In the genomic region with DNA sequence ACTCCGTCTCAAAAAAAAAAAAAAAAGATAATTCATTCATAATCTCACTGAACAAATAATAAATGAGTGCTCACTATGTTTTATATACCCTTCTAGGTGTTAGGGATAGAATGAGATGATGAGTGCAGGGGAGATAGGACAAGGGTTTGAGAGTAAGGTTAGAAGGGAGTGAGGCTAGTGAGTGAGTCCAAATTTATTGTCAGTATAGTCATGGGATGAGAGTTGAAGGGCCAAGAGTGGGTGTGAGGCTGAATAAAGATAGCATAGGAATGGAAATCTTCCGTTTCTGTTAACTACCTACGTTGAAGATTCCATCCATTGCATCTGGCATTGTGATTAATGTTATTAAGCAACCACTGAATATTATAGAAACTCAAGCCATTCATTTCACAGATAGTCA, we compare ENCODE assay signal across 20 cellular contexts. TPM values are rescaled to one million over a fixed set of nuclear protein-coding genes. Genes with fewer than 3 reads are reported as not detected.
DNase-seq lines count a peak whose midpoint lies in the region; ATAC-seq and TF ChIP-seq lines count a peak whose summit lies in the region.
"Had no signal": no experiment of that assay in that cellular context is flagged by ENCODE, and none has a peak within 500 bp of the region (broad histone marks: within the 10 kb centered on the region; RNA-seq: fewer than 3 reads in every experiment).

No MANE protein-coding gene starts in this region.

- H3K4me1 Mint-ChIP-seq in WTC11 (peaks cover 46% of the 10 kb centered on the region), endodermal cell (peaks cover 49% of the 10 kb centered on the region)

- H3K4me2 ChIP-seq in PC-3 (ENCODE audit: low read length), result no peak overlapping the region
- H3K4me2 ChIP-seq: PC-9 had no signal

- no peaks in the 10 kb centered on the region for H3F3A ChIP-seq in PC-3 (ENCODE audit: low read length, unreplicated experiment)

- H3K4me1 ChIP-seq in heart left ventricle, result peaks cover 4 to 99% (median 77%) of the 10 kb centered on the region in 12 donors
- peaks cover 11% of the 10 kb centered on the region for H3K4me1 ChIP-seq in endodermal cell (ENCODE audit: control insufficient read depth, insufficient read depth, low read length)
- peaks cover 29% of the 10 kb centered on the region for H3K4me1 ChIP-seq in PC-3 (ENCODE audit: insufficient read depth, low read length)
- H3K4me1 ChIP-seq: SJCRH30 had no signal

- TF ChIP-seq POLR2A in heart left ventricle (IDR thresholded peaks at IDR 0.05), result no peak

- DNase-seq in left ventricle myocardium superior (no peak), heart left ventricle (no peak), WTC11 (ENCODE audit: low spot score) (no peak), endodermal cell (no peak), NCI-H187 treated with DMSO at 0.1 percent for 48 hours (lab: John Stamatoyannopoulos, UW) (no peak), PC-3 (no peak)
- DNase-seq in effector CD4-positive, alpha-beta T cell, result no peak
- DNase-seq: 8988T; CD8-positive, alpha-beta memory T cell; DMS79; NCI-H1417; NCI-H2029 treated with DMSO at 0.1 percent for 48 hours; NCI-H2171 treated with DMSO at 0.1 percent for 48 hours; NCI-H748 treated with DMSO at 0.1 percent for 48 hours; PC-9; SJCRH30 had no signal

- peak; percentile 35 for ATAC-seq in left ventricle myocardium superior
- no peak for ATAC-seq in heart left ventricle
- no peak for ATAC-seq in WTC11
- ATAC-seq in PC-3, result no peak
- ATAC-seq in HG02763 (IDR thresholded peaks at IDR 0.05; ENCODE audit: unreplicated experiment), result no peak

- H3K36me3 ChIP-seq in heart left ventricle (no peaks in the 10 kb centered on the region), endodermal cell (ENCODE audit: control insufficient read depth, insufficient read depth, low read length) (no peaks in the 10 kb centered on the region), PC-3 (ENCODE audit: low read depth, low read length) (no peaks in the 10 kb centered on the region)
- H3K36me3 ChIP-seq: SJCRH30 had no signal

- H3K4me3 ChIP-seq in heart left ventricle, result no peak overlapping the region
- no peak overlapping the region for H3K4me3 ChIP-seq in endodermal cell (ENCODE audit: low read length)
- H3K4me3 ChIP-seq in PC-3 (ENCODE audit: low read length), result no peak overlapping the region
- H3K4me3 ChIP-seq: PC-9, SJCRH30 had no signal

- H3K9me3 Mint-ChIP-seq in WTC11 (no peaks in the 10 kb centered on the region), endodermal cell (no peaks in the 10 kb centered on the region)
- H3K9me3 Mint-ChIP-seq: CD8-positive, alpha-beta memory T cell had no signal

- peaks cover 38% of the 10 kb centered on the region for H4K20me1 ChIP-seq in PC-3 (ENCODE audit: low read length)

- intact Hi-C loops in left ventricle myocardium superior (cut with micrococcal nuclease) (no loop called here), heart left ventricle (cut with DNase I) (no loop called here), PC-3 (cut with micrococcal nuclease) (no loop called here)

- 55 to 64% (median 58%) methylated on average over 3 of the region's 3 CpGs for WGBS in heart left ventricle, 4 donors
- 100% methylated on average over 2 of the region's 3 CpGs; no CpG with 5 or more reads in 1 of the 2 experiments for WGBS in endodermal cell (ENCODE audit: insufficient coverage in 1 of 2, insufficient read length in 1 of 2), 2 experiments

- CTCF ChIA-PET in WTC11 (lab: Charles Lee) (interaction anchor here (2.2 kb wide), 1 partner anchor 75 kb away, joined by 13 read pairs; no protein-coding TSS in a partner anchor), PC-3 (lab: Charles Lee) (no interaction called here)

- H3K27me3 ChIP-seq in heart left ventricle, result no peaks in the 10 kb centered on the region
- no peaks in the 10 kb centered on the region for H3K27me3 ChIP-seq in endodermal cell (ENCODE audit: control insufficient read depth, insufficient read depth, low read length, poor library complexity, severe bottlenecking)
- no peaks in the 10 kb centered on the region for H3K27me3 ChIP-seq in PC-3 (ENCODE audit: low read length)
- H3K27me3 ChIP-seq: SJCRH30 had no signal

- BruUV-seq in PC-3 (replicated peaks; lab: Mats Ljungman, UMichigan), result no TSS peak

- H3K36me3 Mint-ChIP-seq in WTC11, result no peaks in the 10 kb centered on the region
- H3K36me3 Mint-ChIP-seq in endodermal cell (ENCODE audit: low read depth), result peaks cover 5% of the 10 kb centered on the region

- peaks cover 98% of the 10 kb centered on the region for H3K79me2 ChIP-seq in PC-3 (ENCODE audit: low read length)

- POLR2A ChIA-PET in WTC11 (lab: Charles Lee), result interaction anchor here (0.7 kb wide), 1 partner anchor 153 kb away, joined by 3 read pairs; no protein-coding TSS in a partner anchor
- POLR2A ChIA-PET in PC-3 (lab: Charles Lee; ENCODE audit: unreplicated experiment), result no interaction called here

- no peak overlapping the region for H2AFZ ChIP-seq in PC-3 (ENCODE audit: low read length)
- H2AFZ ChIP-seq: PC-9 had no signal

- peak overlapping the region; percentile 32 for H3K27ac Mint-ChIP-seq in WTC11
- peak overlapping the region; percentile 89 for H3K27ac Mint-ChIP-seq in endodermal cell

- no peaks in the 10 kb centered on the region for H3K9me3 ChIP-seq in heart left ventricle
- H3K9me3 ChIP-seq in endodermal cell (ENCODE audit: control insufficient read depth, low read length), result no peaks in the 10 kb centered on the region
- no peaks in the 10 kb centered on the region for H3K9me3 ChIP-seq in PC-3 (ENCODE audit: low read length)
- H3K9me3 ChIP-seq: SJCRH30 had no signal

- H3K27me3 Mint-ChIP-seq in WTC11 (ENCODE audit: low read depth) (no peaks in the 10 kb centered on the region), endodermal cell (ENCODE audit: insufficient read depth) (no peaks in the 10 kb centered on the region)
- H3K27me3 Mint-ChIP-seq: CD8-positive, alpha-beta memory T cell had no signal

- no peaks in the 10 kb centered on the region for H3K9me2 ChIP-seq in PC-3 (replicated peaks; ENCODE audit: low read length)

- no peak overlapping the region for H3K27ac ChIP-seq in heart left ventricle
- no peak overlapping the region for H3K27ac ChIP-seq in endodermal cell (ENCODE audit: low read depth, low read length)
- H3K27ac ChIP-seq in PC-3 (ENCODE audit: low read length), result no peak overlapping the region
- H3K27ac ChIP-seq: PC-9, SJCRH30 had no signal

- no peak overlapping the region for H3K9ac ChIP-seq in endodermal cell (ENCODE audit: extremely low read depth, low read length, poor library complexity, severe bottlenecking)
- H3K9ac ChIP-seq in PC-3 (ENCODE audit: low read length), result no peak overlapping the region

- H3K4me3 Mint-ChIP-seq in WTC11 (no peak overlapping the region), endodermal cell (no peak overlapping the region)

- TF ChIP-seq CTCF in heart left ventricle (IDR thresholded peaks at IDR 0.05) (no peak), WTC11 (IDR thresholded peaks at IDR 0.05) (no peak), endodermal cell (conservative IDR thresholded peaks at IDR 0.05) (no peak), PC-3 (conservative IDR thresholded peaks at IDR 0.05; ENCODE audit: low read depth, low read length) (no peak)

TF ChIP-seq in WTC11, 78 proteins besides CTCF, POLR2A, EP300 and RAD21 (continues in another document):
- TF ChIP-seq ZNF396 (CRISPR knock-in tag; IDR thresholded peaks at IDR 0.05; ENCODE audit: borderline replicate concordance), result no peak
- TF ChIP-seq, protein P1, sequence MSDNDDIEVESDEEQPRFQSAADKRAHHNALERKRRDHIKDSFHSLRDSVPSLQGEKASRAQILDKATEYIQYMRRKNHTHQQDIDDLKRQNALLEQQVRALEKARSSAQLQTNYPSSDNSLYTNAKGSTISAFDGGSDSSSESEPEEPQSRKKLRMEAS (CRISPR knock-in tag; IDR thresholded peaks at IDR 0.05), result no peak

RNA-seq across cellular contexts. Expression of a gene that starts 16.8 kb away (rescaled TPM):
- total RNA-seq in left ventricle myocardium superior (2.2 TPM), heart left ventricle (1 to 10 TPM; 1.5 to 5.4 (median 2.5) TPM), WTC11 (2021) (7.1 to 7.2 TPM (median 7.1 TPM) in 3 replicates), endodermal cell (10 to 100 TPM; 10.1 to 10.9 TPM), PC-3 (2014; rRNA removed) (6.7 and 6.8 TPM in 2 replicates)
- 1 to 10 TPM; 1.6 to 3.0 TPM for polyA plus RNA-seq in heart left ventricle
- polyA plus RNA-seq in endodermal cell (2013, experiment 1 of 2), result 10.2 TPM
- polyA plus RNA-seq in endodermal cell (2013, experiment 2 of 2), result 9.9 TPM

RNA-seq across cellular contexts. Expression of a gene that starts 25.6 kb away (rescaled TPM):
- total RNA-seq in left ventricle myocardium superior (0.07 TPM), heart left ventricle (under 1 TPM in 6 of 9 donors, not detected in 3; 0.08 to 0.72 (median 0.21) TPM), WTC11 (2021) (0.42 to 0.73 TPM (median 0.44 TPM) in 3 replicates), endodermal cell (under 1 TPM in 1 of 2 donors, not detected in 1; 0.93 TPM), PC-3 (2014; rRNA removed) (0.07 and 1.3 TPM in 2 replicates)
- polyA plus RNA-seq in heart left ventricle, result under 1 TPM in 1 of 2 donors, not detected in 1; 0.15 TPM
- polyA plus RNA-seq in endodermal cell (2013, experiment 1 of 2), result 0.46 TPM
- not detected for polyA plus RNA-seq in endodermal cell (2013, experiment 2 of 2)
- total RNA-seq: LHCN-M2, PC-9 had no signal
- polyA plus RNA-seq: BJ; CD8-positive, alpha-beta memory T cell had no signal

RNA-seq across cellular contexts. Expression of a gene that starts 54.2 kb away (rescaled TPM):
- total RNA-seq in left ventricle myocardium superior, result not detected
- not detected for total RNA-seq in heart left ventricle
- not detected for polyA plus RNA-seq in heart left ventricle
- 0.14 TPM in 1 of 3 replicates, not detected in the others for total RNA-seq in WTC11 (2021)
- not detected for total RNA-seq in endodermal cell
- not detected for polyA plus RNA-seq in endodermal cell (2013, experiment 1 of 2)
- not detected for polyA plus RNA-seq in endodermal cell (2013, experiment 2 of 2)
- 0.29 and 0.69 TPM in 2 replicates for total RNA-seq in PC-3 (2014; rRNA removed)
- total RNA-seq: LHCN-M2, NCI-H460 had no signal
- polyA plus RNA-seq: CD8-positive, alpha-beta memory T cell had no signal

RNA-seq across cellular contexts. Expression of a gene that starts 54.4 kb away (rescaled TPM):
- total RNA-seq in left ventricle myocardium superior (11.0 TPM), heart left ventricle (10 to 100 TPM in 5 of 9 donors, 1 to 10 TPM in 4; 7.5 to 29.9 (median 10.0) TPM), WTC11 (2021) (51.8 to 79.8 TPM (median 60.0 TPM) in 3 replicates), endodermal cell (10 to 100 TPM; 55.7 to 69.3 TPM), PC-3 (2014; rRNA removed) (75.3 and 128 TPM in 2 replicates)
- 10 to 100 TPM in 1 of 2 donors, 1 to 10 TPM in 1; 7.4 to 17.1 TPM for polyA plus RNA-seq in heart left ventricle
- polyA plus RNA-seq in endodermal cell (2013, experiment 1 of 2), result 68.6 TPM
- polyA plus RNA-seq in endodermal cell (2013, experiment 2 of 2), result 68.8 TPM

RNA-seq across cellular contexts. Expression of a gene that starts 55.7 kb away (rescaled TPM):
- 18.4 TPM for total RNA-seq in left ventricle myocardium superior
- total RNA-seq in heart left ventricle, result 10 to 100 TPM in 8 of 9 donors, 1 to 10 TPM in 1; 9.9 to 19.1 (median 14.9) TPM
- 1 to 10 TPM; 4.6 to 6.2 TPM for polyA plus RNA-seq in heart left ventricle
- 2.4 to 3.0 TPM (median 3.0 TPM) in 3 replicates for total RNA-seq in WTC11 (2021)
- total RNA-seq in endodermal cell, result 1 to 10 TPM; 2.4 to 2.7 TPM
- 5.0 TPM for polyA plus RNA-seq in endodermal cell (2013, experiment 1 of 2)
- 4.6 TPM for polyA plus RNA-seq in endodermal cell (2013, experiment 2 of 2)
- 2.7 and 2.8 TPM in 2 replicates for total RNA-seq in PC-3 (2014; rRNA removed)
